ENCODE assay signal across 8 cellular contexts in genomic region chr2:201194097-201194496, GRCh38. TPM values are rescaled to one million over a fixed set of nuclear protein-coding genes. Genes with fewer than 3 reads are reported as not detected.
DNase-seq lines count a peak whose midpoint lies in the region; ATAC-seq and TF ChIP-seq lines count a peak whose summit lies in the region.

No MANE protein-coding gene starts in this region.

- H3K4me1 Mint-ChIP-seq in activated naive CD4-positive, alpha-beta T cell treated with anti-CD3 and anti-CD28 coated beads for 36 hours (ENCODE audit: low read depth) = peaks cover 66% of the 10 kb centered on the region
- H3K4me1 Mint-ChIP-seq in activated B cell treated with CpG ODN at 0.5 μM for 24 hours = peaks cover 70% of the 10 kb centered on the region

- no peak for TF ChIP-seq POLR2A in thyroid gland (IDR thresholded peaks at IDR 0.05)

- no peaks in the 10 kb centered on the region for H3K9me3 ChIP-seq in thyroid gland
- no peaks in the 10 kb centered on the region for H3K9me3 ChIP-seq in tibial artery

- H3K4me3 Mint-ChIP-seq in activated naive CD4-positive, alpha-beta T cell treated with anti-CD3 and anti-CD28 coated beads for 36 hours = no peak overlapping the region
- H3K4me3 Mint-ChIP-seq in activated B cell treated with CpG ODN at 0.5 μM for 24 hours = peak overlapping the region; percentile 60

- H3K27ac Mint-ChIP-seq in activated naive CD4-positive, alpha-beta T cell treated with anti-CD3 and anti-CD28 coated beads for 36 hours = peak overlapping the region; percentile 50
- H3K27ac Mint-ChIP-seq in activated B cell treated with CpG ODN at 0.5 μM for 24 hours = peak overlapping the region; percentile 75

- peak; percentile 95 for ATAC-seq in HG03039 (IDR thresholded peaks at IDR 0.05; ENCODE audit: unreplicated experiment)
- ATAC-seq in activated B cell treated with CpG ODN at 0.5 μM for 24 hours (ENCODE audit: low read depth) = peak; percentile 92

- H3K9me3 Mint-ChIP-seq in activated naive CD4-positive, alpha-beta T cell treated with anti-CD3 and anti-CD28 coated beads for 36 hours = no peaks in the 10 kb centered on the region
- no peaks in the 10 kb centered on the region for H3K9me3 Mint-ChIP-seq in activated B cell treated with CpG ODN at 0.5 μM for 24 hours

- H3K4me1 ChIP-seq in thyroid gland (peaks cover 0 to 9% of the 10 kb centered on the region in 2 donors), tibial artery (no peaks in the 10 kb centered on the region)

- H3K27me3 ChIP-seq in thyroid gland (no peaks in the 10 kb centered on the region), dorsolateral prefrontal cortex (no peaks in the 10 kb centered on the region), tibial artery (no peaks in the 10 kb centered on the region)

- DNase-seq in activated naive CD4-positive, alpha-beta T cell treated with anti-CD3 and anti-CD28 coated beads for 36 hours = no peak
- DNase-seq in activated naive CD4-positive, alpha-beta T cell (lab: John Stamatoyannopoulos, UW) = no peak
- no peak for DNase-seq in activated B cell treated with CpG ODN at 0.5 μM for 24 hours
- DNase-seq in thyroid gland = no peak
- no peak for DNase-seq in dorsolateral prefrontal cortex
- DNase-seq in kidney tubule cell (ENCODE audit: low spot score) = no peak
- DNase-seq in tibial artery = no peak

- peaks cover 50% of the 10 kb centered on the region for H3K36me3 Mint-ChIP-seq in activated naive CD4-positive, alpha-beta T cell treated with anti-CD3 and anti-CD28 coated beads for 36 hours (ENCODE audit: low read depth)
- peaks cover 38% of the 10 kb centered on the region for H3K36me3 Mint-ChIP-seq in activated B cell treated with CpG ODN at 0.5 μM for 24 hours (ENCODE audit: low read depth)

- no peaks in the 10 kb centered on the region for H3K27me3 Mint-ChIP-seq in activated naive CD4-positive, alpha-beta T cell treated with anti-CD3 and anti-CD28 coated beads for 36 hours (ENCODE audit: low read depth)
- no peaks in the 10 kb centered on the region for H3K27me3 Mint-ChIP-seq in activated B cell treated with CpG ODN at 0.5 μM for 24 hours

- CTCF ChIA-PET in activated naive CD4-positive, alpha-beta T cell treated with anti-CD3 and anti-CD28 coated beads for 36 hours (lab: Charles Lee) = interaction anchor here (0.6 to 3.4 kb wide), 6 partner anchors 11 to 324 kb away, joined by 3 to 40 read pairs (median 4); partner anchors contain the start of gene CASP10
- CTCF ChIA-PET in activated B cell treated with CpG ODN at 0.5 μM for 24 hours (lab: Charles Lee) = interaction anchor here (0.6 to 3.3 kb wide), 8 partner anchors 8 to 449 kb away, joined by 3 to 23 read pairs (median 4); partner anchors contain the start of genes CASP10 and TMEM237

- H3K27ac ChIP-seq in thyroid gland (peak overlapping the region in 2 of 3 donors; percentile 9 to 10), dorsolateral prefrontal cortex (no peak overlapping the region), tibial artery (no peak overlapping the region)

- H3K4me3 ChIP-seq in thyroid gland (replicated peaks in 1 of 3) (no peak overlapping the region), dorsolateral prefrontal cortex (no peak overlapping the region), tibial artery (no peak overlapping the region)

- WGBS in thyroid gland, 2 donors = 87 to 89% methylated on average over 3 of the region's 3 CpGs

- H3K36me3 ChIP-seq in thyroid gland = peaks cover 7 to 13% of the 10 kb centered on the region in 2 donors
- H3K36me3 ChIP-seq in tibial artery = no peaks in the 10 kb centered on the region

- intact Hi-C loops in activated naive CD4-positive, alpha-beta T cell treated with anti-CD3 and anti-CD28 coated beads for 36 hours (cut with micrococcal nuclease) = loop anchor here (1.0 kb wide), 4 partner anchors 10 to 66 kb away; partner anchors contain the start of gene CASP8
- intact Hi-C loops in activated B cell treated with CpG ODN at 0.5 μM for 24 hours (cut with micrococcal nuclease) = loop anchor here (1.0 to 2.0 kb wide), 4 partner anchors 10 to 38 kb away; no protein-coding TSS in a partner anchor
- intact Hi-C loops in thyroid gland (cut with DNase I) = no loop called here
- intact Hi-C loops in dorsolateral prefrontal cortex (cut with DNase I) = no loop called here
- intact Hi-C loops in tibial artery (cut with DNase I; ENCODE audit: low total_unique reads) = no loop called here

- TF ChIP-seq CTCF in activated B cell treated with CpG ODN at 0.5 μM for 24 hours (IDR thresholded peaks at IDR 0.05) = no peak
- no peak for TF ChIP-seq CTCF in thyroid gland (IDR thresholded peaks at IDR 0.05)
- no peak for TF ChIP-seq CTCF in dorsolateral prefrontal cortex (IDR thresholded peaks at IDR 0.05 in 54 of 56, conservative IDR thresholded peaks at IDR 0.05 in 2 of 56; ENCODE audit: low read depth in 1 of 56, partially characterized antibody in 56 of 56)
- no peak for TF ChIP-seq CTCF in tibial artery (IDR thresholded peaks at IDR 0.05)

- POLR2A ChIA-PET in activated B cell treated with CpG ODN at 0.5 μM for 24 hours (lab: Charles Lee) = interaction anchor here (0.8 to 3.5 kb wide), 10 partner anchors 8 to 330 kb away, joined by 3 to 21 read pairs (median 4); partner anchors contain the start of genes CASP10, CLK1, NIF3L1 and PPIL3

RNA-seq across cellular contexts. Expression of gene CASP10, which starts 11.2 kb away (rescaled TPM):
- total RNA-seq in activated naive CD4-positive, alpha-beta T cell treated with anti-CD3 and anti-CD28 coated beads for 36 hours = 10 to 100 TPM; 22.0 to 22.1 TPM
- total RNA-seq in activated B cell treated with CpG ODN at 0.5 μM for 24 hours (9.5 and 13.8 TPM in 2 replicates), thyroid gland (10 to 100 TPM; 12.4 to 23.0 (median 20.0) TPM), dorsolateral prefrontal cortex (1 to 10 TPM; 1.5 to 9.8 (median 4.2) TPM)

Comparison
In these comparisons a context has a peak if more than half of its experiments do, and no peak if none do; other contexts are left out.
1. H3K27ac ChIP-seq: peak in thyroid gland (2 of 3); none in dorsolateral prefrontal cortex (0 of 59) and tibial artery (0 of 2).
2. intact Hi-C loops: an anchor here in activated naive CD4-positive, alpha-beta T cell treated with anti-CD3 and anti-CD28 coated beads for 36 hours (1.0 kb wide) and activated B cell treated with CpG ODN at 0.5 μM for 24 hours (1.0 to 2.0 kb wide); none called in thyroid gland, dorsolateral prefrontal cortex and tibial artery.